In genomic region chr11:27611390-27611789, GRCh38 we compare ENCODE assay signal across 7 cellular contexts.
"Had no signal": no experiment of that assay in that cellular context is flagged by ENCODE, and none has a peak within 500 bp of the region (broad histone marks: within the 10 kb centered on the region; RNA-seq: fewer than 3 reads in every experiment).

No MANE protein-coding gene starts in this region.

- H3K4me3 Mint-ChIP-seq: GM23338, H9, IgD-negative memory B cell had no signal

- H3K4me1 Mint-ChIP-seq: IgD-negative memory B cell had no signal

- H3K9me3 Mint-ChIP-seq: GM23338, H9 had no signal

- DNase-seq: H9, HCEC 1CT, KBM-7 had no signal

- FAIRE-seq: HepG2 had no signal

- H2AFZ ChIP-seq: GM23338 had no signal

- H3K4me2 ChIP-seq: GM23338 had no signal

- H3K4me3 ChIP-seq: GM23338 had no signal

- ATAC-seq: HepG2 had no signal

- H3K27ac Mint-ChIP-seq: GM23338, H9, IgD-negative memory B cell had no signal

- H3K27ac ChIP-seq: HL-60 had no signal
